ENCODE assay signal across 18 cellular contexts in genomic region chr2:158775273-158776027, GRCh38. TPM values are rescaled to one million over a fixed set of nuclear protein-coding genes. Genes with fewer than 3 reads are reported as not detected.
DNase-seq lines count a peak whose midpoint lies in the region; ATAC-seq, FAIRE-seq and TF ChIP-seq lines count a peak whose summit lies in the region.
"Had no signal": no experiment of that assay in that cellular context is flagged by ENCODE, and none has a peak within 500 bp of the region (broad histone marks: within the 10 kb centered on the region; RNA-seq: fewer than 3 reads in every experiment).

No MANE protein-coding gene starts in this region.

- H3K4me1 ChIP-seq in GM23338 (ENCODE audit: insufficient read depth) (peaks cover 29% of the 10 kb centered on the region), small intestine (ENCODE audit: control insufficient read depth in 2 of 2, insufficient read depth in 1 of 2, low read depth in 1 of 2, low read length in 1 of 2) (peaks cover 0 to 3% of the 10 kb centered on the region in 2 donors)
- H3K4me1 ChIP-seq: BE2C, HAP-1 had no signal

- H3K36me3 ChIP-seq in GM23338 (ENCODE audit: insufficient read depth): no peaks in the 10 kb centered on the region
- H3K36me3 ChIP-seq in small intestine (ENCODE audit: control insufficient read depth in 2 of 2, insufficient read depth in 2 of 2, low read length in 2 of 2): no peaks in the 10 kb centered on the region
- H3K36me3 ChIP-seq: BE2C, HAP-1 had no signal

- no peaks in the 10 kb centered on the region for H3K9me2 ChIP-seq in GM23338 (ENCODE audit: insufficient read depth)

- no peak for FAIRE-seq in small intestine (lab: Jason Lieb, UNC)
- FAIRE-seq: A204.1, GM12891, H1 had no signal

- H3K27me3 Mint-ChIP-seq in GM23338 (ENCODE audit: insufficient read depth, low read depth, poor library complexity) (no peaks in the 10 kb centered on the region), HFFc6 (ENCODE audit: insufficient read depth) (peaks cover 6% of the 10 kb centered on the region)

- H3K4me2 ChIP-seq in GM23338: 0 out of 2 replicates have a peak overlapping the region, but pooled peaks have one; percentile 54

- no peak overlapping the region for H3K4me3 ChIP-seq in GM23338
- H3K4me3 ChIP-seq in small intestine (ENCODE audit: low read depth in 1 of 2, low read length in 2 of 2): no peak overlapping the region
- H3K4me3 ChIP-seq: HAP-1 had no signal

- H3K9me3 Mint-ChIP-seq in GM23338 (no peaks in the 10 kb centered on the region; the same call in 2 of the 3 replicates), HFFc6 (no peaks in the 10 kb centered on the region)
- H3K9me3 Mint-ChIP-seq: CD4-positive, alpha-beta memory T cell had no signal

- H3K27me3 ChIP-seq in GM23338 (ENCODE audit: insufficient read depth) (no peaks in the 10 kb centered on the region), small intestine (ENCODE audit: control insufficient read depth in 2 of 2, insufficient read depth in 2 of 2, low read length in 2 of 2) (no peaks in the 10 kb centered on the region)
- H3K27me3 ChIP-seq: BE2C had no signal

- ATAC-seq in GM23338 (no peak), GM21360 (IDR thresholded peaks at IDR 0.05; ENCODE audit: unreplicated experiment) (no peak)

- WGBS in small intestine, 3 donors: 51 to 75% (median 59%) methylated on average over 3 of the region's 3 CpGs

- H4K20me1 ChIP-seq in GM23338 (replicated peaks; ENCODE audit: insufficient read depth): no peaks in the 10 kb centered on the region

- no peak overlapping the region for H3K4me3 Mint-ChIP-seq in GM23338
- H3K4me3 Mint-ChIP-seq in HFFc6: no peak overlapping the region
- H3K4me3 Mint-ChIP-seq: CD4-positive, alpha-beta memory T cell had no signal

- H3F3A ChIP-seq in GM23338 (replicated peaks; ENCODE audit: low read depth): no peaks in the 10 kb centered on the region

- H3K4me1 Mint-ChIP-seq in GM23338 (peaks cover 30% of the 10 kb centered on the region), HFFc6 (ENCODE audit: low read depth) (no peaks in the 10 kb centered on the region)
- H3K4me1 Mint-ChIP-seq: CD4-positive, alpha-beta memory T cell had no signal

- H3K27ac Mint-ChIP-seq in GM23338 (no peak overlapping the region), HFFc6 (no peak overlapping the region)
- H3K27ac Mint-ChIP-seq: CD4-positive, alpha-beta memory T cell had no signal

- H3K27ac ChIP-seq in GM23338 (ENCODE audit: low read depth) (no peak overlapping the region), caudate nucleus (ENCODE audit: low read depth, low read length) (peak overlapping the region; percentile 28), small intestine (ENCODE audit: low read depth in 1 of 2, low read length in 1 of 2) (no peak overlapping the region)
- H3K27ac ChIP-seq: C4-2B had no signal

- H3K36me3 Mint-ChIP-seq in GM23338 (ENCODE audit: low read depth): no peaks in the 10 kb centered on the region
- no peaks in the 10 kb centered on the region for H3K36me3 Mint-ChIP-seq in HFFc6 (ENCODE audit: low read depth)
- H3K36me3 Mint-ChIP-seq: CD4-positive, alpha-beta memory T cell had no signal

- no peaks in the 10 kb centered on the region for H3K79me2 ChIP-seq in GM23338 (replicated peaks; ENCODE audit: insufficient read depth)

- H2AFZ ChIP-seq in GM23338: peak overlapping the region; percentile 43; the same call in 1 of the 2 replicates

- DNase-seq in GM23338 (ENCODE audit: low spot score) (no peak), OCI-M1 (lab: John Stamatoyannopoulos, UW) (peak; percentile 60), caudate nucleus (lab: John Stamatoyannopoulos, UW) (peak in 8 of 61 donors; percentile 7 to 68 (median 14)), small intestine (peak; percentile 54), NCI-H510A treated with DMSO at 0.1 percent for 48 hours (lab: John Stamatoyannopoulos, UW) (no peak), HFFc6 (no peak)
- DNase-seq: BE2C; Caco-2; CD4-positive, alpha-beta memory T cell; KBM-7 had no signal

- no peaks in the 10 kb centered on the region for H3K9me3 ChIP-seq in small intestine (ENCODE audit: control insufficient read depth, low read depth)
- H3K9me3 ChIP-seq: BE2C, Caco-2, HAP-1 had no signal

- TF ChIP-seq CTCF in GM23338 (conservative IDR thresholded peaks at IDR 0.05; ENCODE audit: low read depth in 2 of 2) (no peak), HFFc6 (IDR thresholded peaks at IDR 0.05) (no peak)

TF ChIP-seq in GM23338, 12 proteins besides CTCF, POLR2A, EP300 and RAD21:
- TF ChIP-seq JUNB (IDR thresholded peaks at IDR 0.05; ENCODE audit: unreplicated experiment) (no peak), ZNF114 (CRISPR knock-in tag; IDR thresholded peaks at IDR 0.05) (no peak), CREB1 (CRISPR knock-in tag; IDR thresholded peaks at IDR 0.05; ENCODE audit: low read depth) (no peak), NANOG (IDR thresholded peaks at IDR 0.05; ENCODE audit: borderline replicate concordance) (no peak), POLR2AphosphoS5 (IDR thresholded peaks at IDR 0.05; ENCODE audit: low read depth) (no peak), EZH2phosphoT487 (IDR thresholded peaks at IDR 0.05; ENCODE audit: unreplicated experiment) (no peak), ZNF331 (CRISPR knock-in tag; IDR thresholded peaks at IDR 0.05; ENCODE audit: low read depth) (no peak), ETS1 (IDR thresholded peaks at IDR 0.05) (no peak), EZH2 (IDR thresholded peaks at IDR 0.05; ENCODE audit: low read depth, unreplicated experiment) (no peak), REST (IDR thresholded peaks at IDR 0.05; ENCODE audit: unreplicated experiment) (no peak)

RNA-seq across cellular contexts. Expression of gene DAPL1, which starts 19.7 kb away (rescaled TPM):
- not detected in 2 replicates for total RNA-seq in GM23338 (2014; rRNA removed; shearing (Covaris generic))
- polyA plus RNA-seq in GM23338 (2016; fragmentation: Nextera tagmentation; extraction: Ambion mirVana) (not detected in 2 replicates), small intestine (1 to 10 TPM; 2.0 to 2.7 (median 2.2) TPM)
- not detected for total RNA-seq in HFFc6 (2021; fragmentation: NEBNext Ultra II Directional; extraction: Animal tissue kit (Norgen Biotek cat#: 25700))
- total RNA-seq: Caco-2; CD4-positive, alpha-beta memory T cell; G401; H1 had no signal
- polyA plus RNA-seq: AG04450; CD4-positive, alpha-beta memory T cell; H1 had no signal

Comparison
In these comparisons a context has a peak if more than half of its experiments do, and no peak if none do; other contexts are left out.
1. DNase-seq: peak in OCI-M1 (single experiment) and small intestine (single experiment); none in GM23338 (single experiment), NCI-H510A treated with DMSO at 0.1 percent for 48 hours (single experiment) and HFFc6 (single experiment).